Comparison of ENCODE assay signal across 8 cellular contexts in the genomic region with DNA sequence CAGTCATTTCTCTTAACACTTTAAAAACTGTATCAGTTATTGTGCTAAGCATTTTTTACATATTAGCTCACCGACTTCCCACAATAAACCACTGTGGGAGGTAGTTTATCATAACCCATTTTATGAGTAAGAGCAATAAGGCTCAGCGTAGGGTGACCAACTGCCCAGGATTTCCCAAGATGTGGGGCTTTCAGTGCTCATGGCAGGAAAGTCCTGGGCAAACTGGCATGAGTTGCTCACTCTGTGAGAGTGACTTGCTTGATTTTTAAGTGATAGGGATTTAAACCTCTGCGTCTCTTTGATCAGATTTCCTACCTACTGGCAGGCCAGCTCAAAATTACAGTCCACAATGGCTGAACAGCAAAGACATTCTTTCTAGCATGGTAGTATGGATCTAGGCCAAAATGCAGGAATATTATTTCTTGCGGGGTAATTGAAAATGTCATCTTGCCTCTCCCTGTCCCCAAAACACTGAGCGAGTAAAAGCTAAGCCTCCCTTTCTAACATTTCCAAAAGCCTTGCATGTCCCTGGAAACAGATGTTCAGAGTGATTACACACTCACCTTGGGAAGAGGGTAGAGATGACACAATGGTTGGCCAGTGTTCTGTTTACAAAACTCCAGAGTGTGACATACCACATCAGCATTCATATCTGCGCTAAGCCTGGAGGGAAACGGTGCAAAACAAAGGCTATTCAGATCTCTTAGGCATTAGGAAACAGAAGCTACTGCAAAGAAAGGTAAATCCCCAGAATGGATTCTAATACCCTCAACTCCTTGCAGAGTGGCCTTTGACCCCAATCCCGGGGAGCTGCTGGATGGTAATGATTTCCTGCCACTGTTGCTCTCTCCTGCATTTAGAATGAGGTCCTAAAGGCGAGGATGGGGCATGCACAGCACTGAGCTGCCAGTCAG.
DNase-seq lines count a peak whose midpoint lies in the region; ATAC-seq and TF ChIP-seq lines count a peak whose summit lies in the region.

No MANE protein-coding gene starts in this region.

- TF ChIP-seq CTCF in smooth muscle cell (IDR thresholded peaks at IDR 0.05; ENCODE audit: borderline replicate concordance, insufficient read depth, poor library complexity, severe bottlenecking) (no peak), BE2C (IDR thresholded peaks at IDR 0.05; ENCODE audit: low read depth, low read length) (no peak)

- H3K9me3 ChIP-seq in smooth muscle cell (replicated peaks; ENCODE audit: low read depth), result no peaks in the 10 kb centered on the region
- H3K9me3 ChIP-seq in BE2C, result no peaks in the 10 kb centered on the region

- H3K27ac ChIP-seq in smooth muscle cell (ENCODE audit: low read depth), result peak overlapping the region; percentile 83

- no peaks in the 10 kb centered on the region for H4K20me1 ChIP-seq in smooth muscle cell (ENCODE audit: low read depth)

- H3K36me3 ChIP-seq in smooth muscle cell (ENCODE audit: low read depth) (no peaks in the 10 kb centered on the region), BE2C (no peaks in the 10 kb centered on the region)

- peak overlapping the region; percentile 60 for H3K9ac ChIP-seq in smooth muscle cell (ENCODE audit: low read depth)

- DNase-seq in NCI-H1417 (lab: John Stamatoyannopoulos, UW), result peak in 2 of 3 experiments; percentile 16 to 42
- no peak for DNase-seq in NCI-H1417 treated with DMSO at 0.1 percent for 48 hours (lab: John Stamatoyannopoulos, UW)
- DNase-seq in SHP77 treated with DMSO at 0.1 percent for 48 hours (lab: John Stamatoyannopoulos, UW), result peak; percentile 44
- DNase-seq in globus pallidus (ENCODE audit: low spot score), result peak; percentile 34
- DNase-seq in smooth muscle cell (lab: John Stamatoyannopoulos, UW; ENCODE audit: unreplicated experiment), result no peak
- DNase-seq in OCI-M1 (lab: John Stamatoyannopoulos, UW), result no peak
- DNase-seq in BE2C, result no peak

- WGBS in smooth muscle cell (ENCODE audit: low lambda C conversion rate), result 37% methylated on average over 9 of the region's 9 CpGs

- H3K4me2 ChIP-seq in smooth muscle cell, result peak overlapping the region; percentile 67

- H3K27me3 ChIP-seq in smooth muscle cell (ENCODE audit: low read depth) (no peaks in the 10 kb centered on the region), BE2C (no peaks in the 10 kb centered on the region)

- peaks cover 54% of the 10 kb centered on the region for H3K4me1 ChIP-seq in smooth muscle cell (ENCODE audit: low read depth)
- no peaks in the 10 kb centered on the region; the same call in 1 of the 2 replicates for H3K4me1 ChIP-seq in BE2C

- no peaks in the 10 kb centered on the region for H3K79me2 ChIP-seq in smooth muscle cell (ENCODE audit: low read depth)

- H3K4me3 ChIP-seq in smooth muscle cell, result no peak overlapping the region
- H3K4me3 ChIP-seq in BE2C (ENCODE audit: low read depth, low read length), result no peak overlapping the region

- H3F3A ChIP-seq in smooth muscle cell (ENCODE audit: low read depth), result no peaks in the 10 kb centered on the region

- H2AFZ ChIP-seq in smooth muscle cell (ENCODE audit: low read depth), result no peak overlapping the region

- ATAC-seq in HG02642 (IDR thresholded peaks at IDR 0.05; ENCODE audit: poor library complexity, unreplicated experiment), result no peak

Comparison
In these comparisons a context has a peak if more than half of its experiments do, and no peak if none do; other contexts are left out.
1. DNase-seq: peak in NCI-H1417 (2 of 3), SHP77 treated with DMSO at 0.1 percent for 48 hours (single experiment) and globus pallidus (single experiment); none in NCI-H1417 treated with DMSO at 0.1 percent for 48 hours (single experiment), smooth muscle cell (single experiment), OCI-M1 (single experiment) and BE2C (single experiment).